22 cellular contexts compared by ENCODE assay signal in the genomic region with DNA sequence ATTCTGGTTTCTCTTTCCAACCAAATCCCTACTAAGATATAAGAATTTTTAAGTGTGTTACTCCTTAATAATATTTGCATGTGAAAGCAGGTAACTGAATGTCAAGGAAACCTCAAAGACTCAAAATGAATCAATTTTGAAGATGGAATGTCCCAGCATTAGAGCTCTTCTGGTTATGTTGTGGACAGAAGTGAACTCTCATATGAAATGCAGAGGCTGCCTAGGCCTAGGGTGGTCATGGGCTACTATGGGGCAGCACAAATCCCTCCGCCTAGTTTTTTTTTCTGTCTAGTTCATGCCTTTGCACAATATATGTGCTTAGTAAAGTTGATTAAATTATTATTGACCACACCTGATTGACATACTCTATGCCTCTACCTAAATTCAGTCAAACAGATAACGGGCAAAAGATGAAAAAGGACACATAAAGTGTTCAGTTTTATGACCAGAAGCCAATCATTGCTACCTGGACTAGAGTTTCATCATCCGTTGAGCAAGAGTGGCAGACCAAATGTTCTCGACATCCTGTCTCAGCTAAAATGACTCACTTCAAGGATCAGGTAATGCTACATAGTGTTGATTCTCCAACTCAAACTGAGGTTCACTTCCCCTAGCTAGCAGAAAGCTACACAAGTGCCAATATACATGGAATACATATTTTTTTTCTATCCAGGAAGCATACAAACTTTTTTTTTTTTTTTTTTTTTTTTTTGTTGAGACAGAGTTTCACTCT.
DNase-seq lines count a peak whose midpoint lies in the region; ATAC-seq and TF ChIP-seq lines count a peak whose summit lies in the region.
"Had no signal": no experiment of that assay in that cellular context is flagged by ENCODE, and none has a peak within 500 bp of the region (broad histone marks: within the 10 kb centered on the region; RNA-seq: fewer than 3 reads in every experiment).

No MANE protein-coding gene starts in this region.

- no peak overlapping the region for H3K4me3 ChIP-seq in mammary epithelial cell (replicated peaks in 1 of 3; ENCODE audit: insufficient read depth in 1 of 3, low read depth in 2 of 3, low read length in 3 of 3)
- no peak overlapping the region for H3K4me3 ChIP-seq in CD8-positive, alpha-beta memory T cell (ENCODE audit: low read length)
- H3K4me3 ChIP-seq: GM23248, skin epidermis, upper lobe of right lung had no signal

- no peaks in the 10 kb centered on the region for H3K9me3 Mint-ChIP-seq in stimulated activated naive CD8-positive, alpha-beta T cell treated with anti-CD3 and anti-CD28 coated beads, Interleukin-15, amount 100 ng/mL, for 72 hours
- H3K9me3 Mint-ChIP-seq in CD8-positive, alpha-beta memory T cell, result peaks cover 0 to 1% (median 0%) of the 10 kb centered on the region in 5 donors

- POLR2A ChIA-PET in CD8-positive, alpha-beta memory T cell (lab: Charles Lee), result interaction anchor here (0.6 to 1.4 kb wide), 3 partner anchors 12 to 1281 kb away, joined by 5 to 12 read pairs (median 7); no protein-coding TSS in a partner anchor

- no peak overlapping the region for H3K27ac ChIP-seq in mammary epithelial cell (ENCODE audit: insufficient read depth, low read depth, low read length)
- H3K27ac ChIP-seq in CD8-positive, alpha-beta memory T cell (ENCODE audit: low read depth, low read length), result no peak overlapping the region
- H3K27ac ChIP-seq: GM23248, skin epidermis, upper lobe of right lung had no signal

- H3K4me3 Mint-ChIP-seq in stimulated activated naive CD8-positive, alpha-beta T cell treated with anti-CD3 and anti-CD28 coated beads, Interleukin-15, amount 100 ng/mL, for 72 hours, result peak overlapping the region; percentile 51 to 58
- H3K4me3 Mint-ChIP-seq in CD8-positive, alpha-beta memory T cell, result no peak overlapping the region

- H3K4me2 ChIP-seq in mammary epithelial cell (ENCODE audit: insufficient read depth, low read depth, low read length), result no peak overlapping the region

- H3K79me2 ChIP-seq in mammary epithelial cell (ENCODE audit: insufficient read depth, low read length), result no peaks in the 10 kb centered on the region

- no peaks in the 10 kb centered on the region for H3K4me1 ChIP-seq in mammary epithelial cell (ENCODE audit: insufficient read depth, low read length)
- H3K4me1 ChIP-seq in CD8-positive, alpha-beta memory T cell (ENCODE audit: insufficient read depth, low read length), result peaks cover 9% of the 10 kb centered on the region
- H3K4me1 ChIP-seq: upper lobe of right lung had no signal

- no peak for DNase-seq in activated CD4-positive, CD25-positive, alpha-beta regulatory T cell treated with anti-CD3 and anti-CD28 coated beads, Interleukin-2, amount 50 U/mL, for 72 hours
- peak; percentile 11 for DNase-seq in stimulated activated CD4-positive, alpha-beta T cell treated with anti-CD3 and anti-CD28 coated beads, Interleukin-2, amount 100 ng/mL, for 4 hours (ENCODE audit: low read depth)
- no peak for DNase-seq in stimulated activated CD4-positive, alpha-beta T cell treated with anti-CD3 and anti-CD28 coated beads, Interleukin-2, amount 100 ng/mL, for 24 hours
- DNase-seq in mammary epithelial cell, result peak; percentile 22
- peak in 1 of 2 donors; percentile 53 for DNase-seq in stimulated activated naive CD8-positive, alpha-beta T cell treated with anti-CD3 and anti-CD28 coated beads, Interleukin-15, amount 100 ng/mL, for 72 hours
- DNase-seq in anterior cingulate cortex (lab: John Stamatoyannopoulos, UW), result no peak
- DNase-seq in CD8-positive, alpha-beta memory T cell, result no peak
- DNase-seq: 8988T; activated CD4-positive, alpha-beta T cell treated with anti-CD3 and anti-CD28 coated beads, Interleukin-2, amount 50 U/mL, for 1 hour; amygdala; COR-L47; glutamatergic neuron; GM23248; Karpas-422; kidney glomerular epithelial cell; NCI-H187; NCI-H226; SIG-M5; stimulated activated CD4-positive, alpha-beta T cell treated with anti-CD3 and anti-CD28 coated beads, Interleukin-4, amount 100 ng/mL, for 24 hours; upper lobe of right lung had no signal

- peak; percentile 61 to 83 for ATAC-seq in activated CD4-positive, CD25-positive, alpha-beta regulatory T cell treated with anti-CD3 and anti-CD28 coated beads, Interleukin-2, amount 50 U/mL, for 24 hours
- peak; percentile 92 for ATAC-seq in stimulated activated naive CD8-positive, alpha-beta T cell treated with anti-CD3 and anti-CD28 coated beads, Interleukin-15, amount 100 ng/mL, for 72 hours
- ATAC-seq: upper lobe of right lung had no signal

- H3K4me1 Mint-ChIP-seq in stimulated activated naive CD8-positive, alpha-beta T cell treated with anti-CD3 and anti-CD28 coated beads, Interleukin-15, amount 100 ng/mL, for 72 hours, result peaks cover 66% of the 10 kb centered on the region
- H3K4me1 Mint-ChIP-seq in CD8-positive, alpha-beta memory T cell, result peaks cover 7 to 26% (median 17%) of the 10 kb centered on the region in 3 donors

- WGBS in mammary epithelial cell (ENCODE audit: low coverage, missing lambda C conversion rate), result 77% methylated on average over 4 of the region's 4 CpGs

- no peaks in the 10 kb centered on the region for H3K36me3 ChIP-seq in mammary epithelial cell (ENCODE audit: insufficient read depth, low read length)
- no peaks in the 10 kb centered on the region for H3K36me3 ChIP-seq in CD8-positive, alpha-beta memory T cell (ENCODE audit: insufficient read depth, low read length)
- H3K36me3 ChIP-seq: upper lobe of right lung had no signal

- intact Hi-C loops in mammary epithelial cell (cut with micrococcal nuclease), result no loop called here

- H3K36me3 Mint-ChIP-seq in CD8-positive, alpha-beta memory T cell, result peaks cover 0 to 3% (median 0%) of the 10 kb centered on the region in 3 donors

- H4K20me1 ChIP-seq in mammary epithelial cell (ENCODE audit: insufficient read depth, low read length), result no peaks in the 10 kb centered on the region

- H3K9ac ChIP-seq in mammary epithelial cell (ENCODE audit: insufficient read depth, low read length), result no peak overlapping the region
- H3K9ac ChIP-seq: GM23248 had no signal

- no peak for TF ChIP-seq CTCF in mammary epithelial cell (conservative IDR thresholded peaks at IDR 0.05 in 1 of 2, IDR thresholded peaks at IDR 0.05 in 1 of 2; ENCODE audit: extremely low read depth in 1 of 2, insufficient read depth in 1 of 2, low read depth in 1 of 2, low read length in 2 of 2)

- no peaks in the 10 kb centered on the region for H3K9me3 ChIP-seq in mammary epithelial cell (replicated peaks; ENCODE audit: insufficient read depth, low read length)
- H3K9me3 ChIP-seq in CD8-positive, alpha-beta memory T cell (ENCODE audit: low read length), result no peaks in the 10 kb centered on the region
- H3K9me3 ChIP-seq: upper lobe of right lung had no signal

- dilution Hi-C loops in mammary epithelial cell (cut with HindIII; ENCODE audit: low sequenced_read_pairs), result no loop called here

- in situ Hi-C loops in mammary epithelial cell (cut with MboI; ENCODE audit: low sequenced_read_pairs in 2 of 2), result no loop called here

- no peaks in the 10 kb centered on the region for H3K27me3 Mint-ChIP-seq in stimulated activated naive CD8-positive, alpha-beta T cell treated with anti-CD3 and anti-CD28 coated beads, Interleukin-15, amount 100 ng/mL, for 72 hours
- H3K27me3 Mint-ChIP-seq in CD8-positive, alpha-beta memory T cell, result peaks cover 0 to 2% of the 10 kb centered on the region in 2 donors

- BruUV-seq in mammary epithelial cell (replicated peaks; lab: Mats Ljungman, UMichigan), result no TSS peak

- H3K27me3 ChIP-seq in mammary epithelial cell (ENCODE audit: insufficient read depth, low read length), result peaks cover 2% of the 10 kb centered on the region
- no peaks in the 10 kb centered on the region for H3K27me3 ChIP-seq in CD8-positive, alpha-beta memory T cell (ENCODE audit: insufficient read depth, low read length, poor library complexity, severe bottlenecking)
- H3K27me3 ChIP-seq: upper lobe of right lung had no signal

- CTCF ChIA-PET in mammary epithelial cell (lab: Charles Lee; ENCODE audit: low non-redundant PET), result no interaction called here
- CTCF ChIA-PET in CD8-positive, alpha-beta memory T cell (lab: Charles Lee), result no interaction called here

- H3K27ac Mint-ChIP-seq in stimulated activated naive CD8-positive, alpha-beta T cell treated with anti-CD3 and anti-CD28 coated beads, Interleukin-15, amount 100 ng/mL, for 72 hours, result peak overlapping the region; percentile 96 to 99
- H3K27ac Mint-ChIP-seq in CD8-positive, alpha-beta memory T cell, result peak overlapping the region in 1 of 8 donors; percentile 26

- no peak overlapping the region for H2AFZ ChIP-seq in mammary epithelial cell (ENCODE audit: low read depth, low read length)
- H2AFZ ChIP-seq: GM23248 had no signal

Comparison
In these comparisons a context has a peak if more than half of its experiments do, and no peak if none do; other contexts are left out.
1. DNase-seq: peak in stimulated activated CD4-positive, alpha-beta T cell treated with anti-CD3 and anti-CD28 coated beads, Interleukin-2, amount 100 ng/mL, for 4 hours (single experiment) and mammary epithelial cell (single experiment); none in activated CD4-positive, CD25-positive, alpha-beta regulatory T cell treated with anti-CD3 and anti-CD28 coated beads, Interleukin-2, amount 50 U/mL, for 72 hours (single experiment), stimulated activated CD4-positive, alpha-beta T cell treated with anti-CD3 and anti-CD28 coated beads, Interleukin-2, amount 100 ng/mL, for 24 hours (0 of 2), anterior cingulate cortex (0 of 58) and CD8-positive, alpha-beta memory T cell (0 of 5).
2. H3K4me3 Mint-ChIP-seq: peak in stimulated activated naive CD8-positive, alpha-beta T cell treated with anti-CD3 and anti-CD28 coated beads, Interleukin-15, amount 100 ng/mL, for 72 hours (2 of 2); none in CD8-positive, alpha-beta memory T cell (0 of 7).